ENCODE assay signal across 8 cellular contexts in the genomic region with DNA sequence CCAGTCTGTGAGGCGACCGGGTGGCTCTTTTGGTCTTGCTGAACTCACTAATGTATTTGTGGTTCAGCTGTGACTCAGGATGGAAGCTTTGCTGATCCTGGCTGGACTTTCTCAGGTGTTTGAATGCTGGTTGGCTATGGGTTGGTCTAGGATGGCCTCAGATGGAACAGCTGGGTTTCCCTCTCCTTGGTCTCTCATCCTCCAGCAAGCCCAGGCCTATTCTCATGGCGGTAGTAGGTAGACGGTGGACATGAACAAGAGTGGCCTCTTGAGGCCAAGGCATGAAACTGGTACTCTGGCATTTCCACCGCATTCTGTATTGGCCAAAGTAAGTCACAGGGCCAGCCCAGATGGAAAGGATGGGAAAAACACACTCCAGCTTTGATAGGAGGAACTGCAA. TPM values are rescaled to one million over a fixed set of nuclear protein-coding genes. Genes with fewer than 3 reads are reported as not detected.
A peak's percentile ranks its signal among the peaks of the same experiment; 100 is the strongest.
DNase-seq lines count a peak whose midpoint lies in the region; ATAC-seq and TF ChIP-seq lines count a peak whose summit lies in the region.

No MANE protein-coding gene starts in this region.

- POLR2A ChIA-PET in Panc1 (lab: Charles Lee) = no interaction called here
- POLR2A ChIA-PET in naive thymus-derived CD4-positive, alpha-beta T cell (lab: Charles Lee) = no interaction called here

- H3K4me1 Mint-ChIP-seq in activated naive CD4-positive, alpha-beta T cell treated with anti-CD3 and anti-CD28 coated beads for 36 hours (ENCODE audit: low read depth) = no peaks in the 10 kb centered on the region
- H3K4me1 Mint-ChIP-seq in naive thymus-derived CD4-positive, alpha-beta T cell = peaks cover 0 to 6% (median 0%) of the 10 kb centered on the region in 7 donors

- BruUV-seq in Panc1 (replicated peaks; lab: Mats Ljungman, UMichigan) = no TSS peak

- H3K4me3 Mint-ChIP-seq in activated naive CD4-positive, alpha-beta T cell treated with anti-CD3 and anti-CD28 coated beads for 36 hours = no peak overlapping the region
- H3K4me3 Mint-ChIP-seq in naive thymus-derived CD4-positive, alpha-beta T cell = no peak overlapping the region

- in situ Hi-C loops in Panc1 (cut with HindIII; ENCODE audit: low pct_unique_long_range_greater_than_20kb, low sequenced_read_pairs) = no loop called here

- no peak overlapping the region for H3K27ac ChIP-seq in Panc1 (ENCODE audit: low read length)
- H3K27ac ChIP-seq in naive thymus-derived CD4-positive, alpha-beta T cell (ENCODE audit: low read depth, low read length) = no peak overlapping the region

- no peaks in the 10 kb centered on the region for H3K9me3 Mint-ChIP-seq in activated naive CD4-positive, alpha-beta T cell treated with anti-CD3 and anti-CD28 coated beads for 36 hours
- no peaks in the 10 kb centered on the region for H3K9me3 Mint-ChIP-seq in naive thymus-derived CD4-positive, alpha-beta T cell

- peak; percentile 99 for ATAC-seq in Panc1
- ATAC-seq in naive thymus-derived CD4-positive, alpha-beta T cell = peak; percentile 49
- ATAC-seq in HG03159 (IDR thresholded peaks at IDR 0.05; ENCODE audit: unreplicated experiment) = no peak
- no peak for ATAC-seq in activated CD4-positive, CD25-positive, alpha-beta regulatory T cell treated with anti-CD3 and anti-CD28 coated beads, Interleukin-2, amount 50 U/mL, for 24 hours

- H3K27me3 Mint-ChIP-seq in activated naive CD4-positive, alpha-beta T cell treated with anti-CD3 and anti-CD28 coated beads for 36 hours (ENCODE audit: low read depth) = no peaks in the 10 kb centered on the region
- peaks cover 0 to 4% (median 0%) of the 10 kb centered on the region in 5 donors for H3K27me3 Mint-ChIP-seq in naive thymus-derived CD4-positive, alpha-beta T cell

- peaks cover 3% of the 10 kb centered on the region for H3K36me3 Mint-ChIP-seq in activated naive CD4-positive, alpha-beta T cell treated with anti-CD3 and anti-CD28 coated beads for 36 hours (ENCODE audit: low read depth)
- H3K36me3 Mint-ChIP-seq in naive thymus-derived CD4-positive, alpha-beta T cell = peaks cover 3 to 43% (median 14%) of the 10 kb centered on the region in 5 donors

- peak; percentile 15 for DNase-seq in activated naive CD4-positive, alpha-beta T cell treated with anti-CD3 and anti-CD28 coated beads for 36 hours
- DNase-seq in activated naive CD4-positive, alpha-beta T cell treated with Interleukin-2 at 50 U/mL for 16 hours = no peak
- peak; percentile 32 for DNase-seq in Panc1 (ENCODE audit: low read depth, low spot score)
- DNase-seq in epithelial cell of proximal tubule (ENCODE audit: low read depth) = no peak
- DNase-seq in naive thymus-derived CD4-positive, alpha-beta T cell = peak in 1 of 9 donors; percentile 6
- DNase-seq in activated CD4-positive, CD25-positive, alpha-beta regulatory T cell treated with anti-CD3 and anti-CD28 coated beads, Interleukin-2, amount 50 U/mL, for 72 hours = no peak

- peak; percentile 80 for TF ChIP-seq CTCF in Panc1 (IDR thresholded peaks at IDR 0.05)
- TF ChIP-seq CTCF in epithelial cell of proximal tubule (conservative IDR thresholded peaks at IDR 0.05; ENCODE audit: low read depth, low read length) = peak; percentile 71

- no peaks in the 10 kb centered on the region for H3K36me3 ChIP-seq in Panc1 (ENCODE audit: control insufficient read depth, insufficient read depth, low read length)
- H3K36me3 ChIP-seq in naive thymus-derived CD4-positive, alpha-beta T cell (ENCODE audit: control insufficient read depth in 2 of 3, insufficient read depth in 3 of 3, low read length in 3 of 3) = peaks cover 0 to 53% (median 0%) of the 10 kb centered on the region in 3 experiments

- no peak overlapping the region for H3K4me3 ChIP-seq in Panc1 (ENCODE audit: low read depth in 2 of 2, low read length in 2 of 2)
- no peak overlapping the region for H3K4me3 ChIP-seq in epithelial cell of proximal tubule (ENCODE audit: low read depth, low read length)
- H3K4me3 ChIP-seq in naive thymus-derived CD4-positive, alpha-beta T cell (ENCODE audit: low read length) = no peak overlapping the region

- CTCF ChIA-PET in activated naive CD4-positive, alpha-beta T cell treated with anti-CD3 and anti-CD28 coated beads for 36 hours (lab: Charles Lee) = interaction anchor here (1.5 to 2.5 kb wide), 2 partner anchors 11 to 63 kb away, joined by 4 to 9 read pairs; a partner anchor contains a TSS
- CTCF ChIA-PET in Panc1 (lab: Charles Lee) = interaction anchor here (0.7 to 1.5 kb wide), 3 partner anchors 12 to 119 kb away, joined by 6 to 7 read pairs (median 6); a partner anchor contains a TSS
- CTCF ChIA-PET in naive thymus-derived CD4-positive, alpha-beta T cell (lab: Charles Lee) = interaction anchor here (0.7 to 1.6 kb wide), 5 partner anchors 33 to 124 kb away, joined by 3 to 6 read pairs (median 4); no protein-coding TSS in a partner anchor

- no peaks in the 10 kb centered on the region for H3K27me3 ChIP-seq in Panc1 (ENCODE audit: control insufficient read depth, insufficient read depth, low read length)
- H3K27me3 ChIP-seq in naive thymus-derived CD4-positive, alpha-beta T cell (ENCODE audit: control insufficient read depth in 2 of 2, insufficient read depth in 2 of 2, low read length in 2 of 2) = no peaks in the 10 kb centered on the region

- H3K27ac Mint-ChIP-seq in activated naive CD4-positive, alpha-beta T cell treated with anti-CD3 and anti-CD28 coated beads for 36 hours = no peak overlapping the region
- peak overlapping the region in 5 of 9 donors; percentile 20 to 78 (median 62) for H3K27ac Mint-ChIP-seq in naive thymus-derived CD4-positive, alpha-beta T cell

- H3K9me3 ChIP-seq in Panc1 (ENCODE audit: control insufficient read depth, insufficient read depth, low read depth, low read length) = no peaks in the 10 kb centered on the region
- H3K9me3 ChIP-seq in naive thymus-derived CD4-positive, alpha-beta T cell (ENCODE audit: control insufficient read depth in 2 of 3, low read length in 3 of 3) = no peaks in the 10 kb centered on the region

- peaks cover 3% of the 10 kb centered on the region; the same call in 1 of the 2 replicates for H3K4me1 ChIP-seq in Panc1 (ENCODE audit: control insufficient read depth, insufficient read depth, low read length)
- no peaks in the 10 kb centered on the region for H3K4me1 ChIP-seq in naive thymus-derived CD4-positive, alpha-beta T cell (ENCODE audit: control insufficient read depth in 2 of 2, insufficient read depth in 2 of 2, low read length in 2 of 2)

- intact Hi-C loops in activated naive CD4-positive, alpha-beta T cell treated with anti-CD3 and anti-CD28 coated beads for 36 hours (cut with micrococcal nuclease) = loop anchor here (1.0 kb wide), 1 partner anchor 118 kb away; no protein-coding TSS in a partner anchor
- intact Hi-C loops in Panc1 (cut with micrococcal nuclease; ENCODE audit: unreplicated experiment) = loop anchor here (5.0 kb wide), 1 partner anchor 118 kb away; no protein-coding TSS in a partner anchor
- intact Hi-C loops in naive thymus-derived CD4-positive, alpha-beta T cell (cut with micrococcal nuclease) = no loop called here

RNA-seq across cellular contexts. Expression of a gene that starts 11.8 kb away (rescaled TPM):
- 1 to 10 TPM; 6.4 to 6.8 TPM for total RNA-seq in activated naive CD4-positive, alpha-beta T cell treated with anti-CD3 and anti-CD28 coated beads for 36 hours
- total RNA-seq in Panc1 (2021; ENCODE audit: unreplicated experiment) = 8.2 TPM
- polyA plus RNA-seq in Panc1 (2012; ENCODE audit: insufficient read length) = 4.4 TPM
- total RNA-seq in epithelial cell of proximal tubule = 8.6 and 9.5 TPM in 2 replicates
- 1 to 10 TPM; 4.7 to 8.7 (median 6.8) TPM for total RNA-seq in naive thymus-derived CD4-positive, alpha-beta T cell
- polyA plus RNA-seq in naive thymus-derived CD4-positive, alpha-beta T cell = 1 to 10 TPM; 5.0 to 7.8 TPM

RNA-seq across cellular contexts. Expression of a gene that starts 43.2 kb away (rescaled TPM):
- 10 to 100 TPM in 1 of 2 experiments, 1 to 10 TPM in 1; 9.2 to 10.3 TPM for total RNA-seq in activated naive CD4-positive, alpha-beta T cell treated with anti-CD3 and anti-CD28 coated beads for 36 hours
- total RNA-seq in Panc1 (2021; ENCODE audit: unreplicated experiment) (3.5 TPM), epithelial cell of proximal tubule (2.4 and 2.9 TPM in 2 replicates)
- 3.0 TPM for polyA plus RNA-seq in Panc1 (2012; ENCODE audit: insufficient read length)
- 100 to 1,000 TPM in 4 of 5 experiments, 10 to 100 TPM in 1; 26.9 to 258 (median 134) TPM for total RNA-seq in naive thymus-derived CD4-positive, alpha-beta T cell
- polyA plus RNA-seq in naive thymus-derived CD4-positive, alpha-beta T cell = 10 to 100 TPM; 43.2 to 46.3 TPM

Comparison
In these comparisons a context has a peak if more than half of its experiments do, and no peak if none do; other contexts are left out.
1. DNase-seq: peak in activated naive CD4-positive, alpha-beta T cell treated with anti-CD3 and anti-CD28 coated beads for 36 hours (single experiment) and Panc1 (single experiment); none in activated naive CD4-positive, alpha-beta T cell treated with Interleukin-2 at 50 U/mL for 16 hours (single experiment), epithelial cell of proximal tubule (single experiment) and activated CD4-positive, CD25-positive, alpha-beta regulatory T cell treated with anti-CD3 and anti-CD28 coated beads, Interleukin-2, amount 50 U/mL, for 72 hours (single experiment).
2. ATAC-seq: peak in Panc1 (single experiment) and naive thymus-derived CD4-positive, alpha-beta T cell (single experiment); none in HG03159 (single experiment) and activated CD4-positive, CD25-positive, alpha-beta regulatory T cell treated with anti-CD3 and anti-CD28 coated beads, Interleukin-2, amount 50 U/mL, for 24 hours (0 of 2).
3. intact Hi-C loops: an anchor here in activated naive CD4-positive, alpha-beta T cell treated with anti-CD3 and anti-CD28 coated beads for 36 hours (1.0 kb wide) and Panc1 (5.0 kb wide); none called in naive thymus-derived CD4-positive, alpha-beta T cell.